In the genomic region with DNA sequence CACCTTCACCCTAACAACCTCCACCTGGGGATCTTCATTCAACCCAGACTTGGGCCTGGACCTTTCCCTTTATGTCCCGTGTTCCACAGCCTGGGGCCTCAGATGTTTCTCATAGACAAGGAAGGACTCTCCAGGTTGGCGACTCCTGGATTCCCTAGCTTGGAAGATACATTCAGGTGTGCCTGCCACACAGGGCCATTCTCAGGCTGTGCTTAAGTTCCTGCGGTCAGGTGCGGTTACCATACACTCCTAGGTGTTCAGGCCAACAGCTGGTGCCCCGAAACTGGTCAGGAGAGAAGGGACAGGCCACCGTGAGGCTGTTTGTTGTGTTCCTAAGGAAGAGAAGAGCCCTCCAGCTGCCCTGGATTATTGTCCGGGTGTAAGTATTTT, we compare ENCODE assay signal across 1 cellular context.
TF ChIP-seq lines count a peak whose summit lies in the region.

No MANE protein-coding gene starts in this region.

TF ChIP-seq in K562, 482 proteins besides CTCF, POLR2A, EP300 and RAD21:
- TF ChIP-seq NFE2L1 (tag; IDR thresholded peaks at IDR 0.05; ENCODE audit: borderline replicate concordance, low read depth): no peak
- TF ChIP-seq STAT5A (IDR thresholded peaks at IDR 0.05; ENCODE audit: borderline replicate concordance, low read length): no peak
- TF ChIP-seq, protein P1, sequence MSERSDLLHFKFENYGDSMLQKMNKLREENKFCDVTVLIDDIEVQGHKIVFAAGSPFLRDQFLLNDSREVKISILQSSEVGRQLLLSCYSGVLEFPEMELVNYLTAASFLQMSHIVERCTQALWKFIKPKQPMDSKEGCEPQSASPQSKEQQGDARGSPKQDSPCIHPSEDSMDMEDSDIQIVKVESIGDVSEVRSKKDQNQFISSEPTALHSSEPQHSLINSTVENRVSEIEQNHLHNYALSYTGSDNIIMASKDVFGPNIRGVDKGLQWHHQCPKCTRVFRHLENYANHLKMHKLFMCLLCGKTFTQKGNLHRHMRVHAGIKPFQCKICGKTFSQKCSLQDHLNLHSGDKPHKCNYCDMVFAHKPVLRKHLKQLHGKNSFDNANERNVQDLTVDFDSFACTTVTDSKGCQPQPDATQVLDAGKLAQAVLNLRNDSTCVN (CRISPR knock-in tag; IDR thresholded peaks at IDR 0.05): no peak
- TF ChIP-seq, protein P2, sequence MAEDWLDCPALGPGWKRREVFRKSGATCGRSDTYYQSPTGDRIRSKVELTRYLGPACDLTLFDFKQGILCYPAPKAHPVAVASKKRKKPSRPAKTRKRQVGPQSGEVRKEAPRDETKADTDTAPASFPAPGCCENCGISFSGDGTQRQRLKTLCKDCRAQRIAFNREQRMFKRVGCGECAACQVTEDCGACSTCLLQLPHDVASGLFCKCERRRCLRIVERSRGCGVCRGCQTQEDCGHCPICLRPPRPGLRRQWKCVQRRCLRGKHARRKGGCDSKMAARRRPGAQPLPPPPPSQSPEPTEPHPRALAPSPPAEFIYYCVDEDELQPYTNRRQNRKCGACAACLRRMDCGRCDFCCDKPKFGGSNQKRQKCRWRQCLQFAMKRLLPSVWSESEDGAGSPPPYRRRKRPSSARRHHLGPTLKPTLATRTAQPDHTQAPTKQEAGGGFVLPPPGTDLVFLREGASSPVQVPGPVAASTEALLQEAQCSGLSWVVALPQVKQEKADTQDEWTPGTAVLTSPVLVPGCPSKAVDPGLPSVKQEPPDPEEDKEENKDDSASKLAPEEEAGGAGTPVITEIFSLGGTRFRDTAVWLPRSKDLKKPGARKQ (CRISPR knock-in tag; IDR thresholded peaks at IDR 0.05): no peak
- no peak for TF ChIP-seq PHF20 (IDR thresholded peaks at IDR 0.05; ENCODE audit: partially characterized antibody)
- no peak for TF ChIP-seq JUN (IDR thresholded peaks at IDR 0.05; ENCODE audit: borderline replicate concordance, low read depth, low read length)
- TF ChIP-seq JUN (CRISPR knock-in tag; IDR thresholded peaks at IDR 0.05; ENCODE audit: borderline replicate concordance): no peak
- TF ChIP-seq SMARCA5 (IDR thresholded peaks at IDR 0.05): no peak
- no peak for TF ChIP-seq HMG20A (CRISPR knock-in tag; conservative IDR thresholded peaks at IDR 0.05)
